In genomic region chr5:119032653-119033052, GRCh38 we compare ENCODE assay signal across 1 cellular context.
TF ChIP-seq lines count a peak whose summit lies in the region.

No MANE protein-coding gene starts in this region.

TF ChIP-seq in GM23338, 12 proteins besides CTCF, POLR2A, EP300 and RAD21 (continued from another document):
- TF ChIP-seq ETS1 (IDR thresholded peaks at IDR 0.05) (no peak), ZNF114 (CRISPR knock-in tag; IDR thresholded peaks at IDR 0.05) (no peak), CREB1 (CRISPR knock-in tag; IDR thresholded peaks at IDR 0.05; ENCODE audit: low read depth) (no peak), ZNF331 (CRISPR knock-in tag; IDR thresholded peaks at IDR 0.05; ENCODE audit: low read depth) (no peak), NANOG (IDR thresholded peaks at IDR 0.05; ENCODE audit: borderline replicate concordance) (no peak), EZH2phosphoT487 (IDR thresholded peaks at IDR 0.05; ENCODE audit: unreplicated experiment) (no peak)
